33 cellular contexts compared by ENCODE assay signal in the genomic region with DNA sequence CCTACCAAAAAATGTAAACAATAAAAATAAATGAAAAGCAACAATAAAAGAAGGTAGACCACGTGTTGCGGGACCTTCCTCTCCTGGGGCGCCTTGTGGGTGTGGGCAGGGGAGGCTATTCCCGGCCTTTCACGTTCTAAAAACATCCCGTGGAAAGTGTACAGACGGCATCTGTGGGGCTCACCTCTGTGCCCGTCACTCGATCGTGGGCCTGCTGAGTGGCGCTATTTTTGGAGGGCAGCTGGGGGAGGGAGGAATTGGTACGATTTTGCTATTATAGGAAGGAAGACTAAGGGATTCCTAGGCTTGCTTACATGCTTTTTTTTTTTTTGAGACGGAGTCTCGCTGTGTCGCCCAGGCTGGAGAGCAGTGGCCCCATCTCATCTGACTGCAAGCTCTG.
"Had no signal": no experiment of that assay in that cellular context is flagged by ENCODE, and none has a peak within 500 bp of the region (broad histone marks: within the 10 kb centered on the region; RNA-seq: fewer than 3 reads in every experiment).

No MANE protein-coding gene starts in this region.

- H3K36me3 Mint-ChIP-seq: activated naive CD8-positive, alpha-beta T cell treated with anti-CD3 and anti-CD28 coated beads for 36 hours had no signal

- H3K4me3 ChIP-seq: PC-9, SJCRH30, SK-N-MC had no signal

- H3K36me3 ChIP-seq: SJCRH30 had no signal

- H3K9me3 ChIP-seq: SJCRH30 had no signal

- H3K27me3 Mint-ChIP-seq: activated CD4-positive, alpha-beta T cell treated with anti-CD3 and anti-CD28 coated beads, Interleukin-2, amount 10 ng/mL, durations not matched to agents 24 days and 14 days; activated CD8-positive, alpha-beta T cell treated with anti-CD3 and anti-CD28 coated beads for 36 hours; activated naive CD8-positive, alpha-beta T cell treated with anti-CD3 and anti-CD28 coated beads for 36 hours; activated T-helper 17 cell treated with anti-CD3 and anti-CD28 coated beads, Interleukin-2, amount 50 U/mL, for 72 hours had no signal

- ATAC-seq: activated CD8-positive, alpha-beta T cell treated with anti-CD3 and anti-CD28 coated beads for 36 hours; activated T-cell treated with anti-CD3 and anti-CD28 coated beads, Interleukin-2, amount 50 U/mL, for 72 hours; activated T-helper 17 cell treated with anti-CD3 and anti-CD28 coated beads, Interleukin-2, amount 50 U/mL, for 72 hours had no signal

- H2AFZ ChIP-seq: PC-9 had no signal

- H3K27ac ChIP-seq: PC-9, RWPE1, SJCRH30, SK-N-MC had no signal

- H3K27ac Mint-ChIP-seq: activated CD4-positive, alpha-beta T cell treated with anti-CD3 and anti-CD28 coated beads, Interleukin-2, amount 10 ng/mL, durations not matched to agents 24 days and 14 days; activated CD8-positive, alpha-beta T cell treated with anti-CD3 and anti-CD28 coated beads for 36 hours; activated naive CD8-positive, alpha-beta T cell treated with anti-CD3 and anti-CD28 coated beads for 36 hours; activated T-cell treated with anti-CD3 and anti-CD28 coated beads, Interleukin-2, amount 50 U/mL, for 72 hours; activated T-helper 17 cell treated with anti-CD3 and anti-CD28 coated beads, Interleukin-2, amount 50 U/mL, for 72 hours; T-helper 1 cell treated with Interleukin-12 subunit alpha and Interleukin-12 subunit beta and Interleukin-4 antibody, amounts not matched to agents 30 μg/mL and 1 μg/mL, for 36 hours; T-helper 2 cell treated with Interferon-gamma antibody and Interleukin-4, amounts not matched to agents 5 μg/mL and 100 μg/mL, for 36 hours had no signal

- H3K4me3 Mint-ChIP-seq: activated CD4-positive, alpha-beta T cell treated with anti-CD3 and anti-CD28 coated beads, Interleukin-2, amount 10 ng/mL, durations not matched to agents 24 days and 14 days; activated CD8-positive, alpha-beta T cell treated with anti-CD3 and anti-CD28 coated beads for 36 hours; activated naive CD8-positive, alpha-beta T cell treated with anti-CD3 and anti-CD28 coated beads for 36 hours; activated T-cell treated with anti-CD3 and anti-CD28 coated beads, Interleukin-2, amount 50 U/mL, for 72 hours; activated T-helper 17 cell treated with anti-CD3 and anti-CD28 coated beads, Interleukin-2, amount 50 U/mL, for 72 hours; T-helper 1 cell treated with Interleukin-12 subunit alpha and Interleukin-12 subunit beta and Interleukin-4 antibody, amounts not matched to agents 30 μg/mL and 1 μg/mL, for 36 hours; T-helper 2 cell treated with Interferon-gamma antibody and Interleukin-4, amounts not matched to agents 5 μg/mL and 100 μg/mL, for 36 hours had no signal

- H3K27me3 ChIP-seq: SJCRH30 had no signal

- DNase-seq: activated CD4-positive, alpha-beta T cell treated with anti-CD3 and anti-CD28 coated beads, Interleukin-2, amount 10 ng/mL, durations not matched to agents 24 days and 14 days; activated CD4-positive, alpha-beta T cell treated with anti-CD3 and anti-CD28 coated beads, Interleukin-2, amount 50 U/mL, for 4 hours; activated CD8-positive, alpha-beta T cell treated with anti-CD3 and anti-CD28 coated beads for 36 hours; activated effector memory CD4-positive, alpha-beta T cell treated with anti-CD3 and anti-CD28 coated beads, Interleukin-2, amount 50 U/mL, for 16 hours; activated naive CD4-positive, alpha-beta T cell; activated naive CD4-positive, alpha-beta T cell treated with anti-CD3 and anti-CD28 coated beads, Interleukin-2, amount 50 U/mL, for 16 hours; activated naive CD8-positive, alpha-beta T cell treated with anti-CD3 and anti-CD28 coated beads for 36 hours; activated T-cell treated with anti-CD3 and anti-CD28 coated beads, Interleukin-2, amount 50 U/mL, for 1 hour; activated T-cell treated with anti-CD3 and anti-CD28 coated beads, Interleukin-2, amount 50 U/mL, for 72 hours; amniotic stem cell; aorta; caudate nucleus; NCI-H1092 treated with DMSO at 0.1 percent for 48 hours; NCI-H1417; NCI-H146; NCI-H187; NCI-H2029 treated with DMSO at 0.1 percent for 48 hours; NCI-H2107; NCI-H2171; NCI-H510A; NCI-H526; NCI-H748 treated with DMSO at 0.1 percent for 48 hours; NK-92 treated with Interleukin-12 subunit alpha and Interleukin-12 subunit beta, amount 100 ng/mL, for 24 hours; PC-9; SHP77; SJCRH30 had no signal

- H3K4me1 Mint-ChIP-seq: activated CD4-positive, alpha-beta T cell treated with anti-CD3 and anti-CD28 coated beads, Interleukin-2, amount 10 ng/mL, durations not matched to agents 24 days and 14 days; activated naive CD8-positive, alpha-beta T cell treated with anti-CD3 and anti-CD28 coated beads for 36 hours; activated T-helper 17 cell treated with anti-CD3 and anti-CD28 coated beads, Interleukin-2, amount 50 U/mL, for 72 hours had no signal

- H3K9me3 Mint-ChIP-seq: activated CD8-positive, alpha-beta T cell treated with anti-CD3 and anti-CD28 coated beads for 36 hours; activated naive CD8-positive, alpha-beta T cell treated with anti-CD3 and anti-CD28 coated beads for 36 hours; activated T-cell treated with anti-CD3 and anti-CD28 coated beads, Interleukin-2, amount 50 U/mL, for 72 hours; activated T-helper 17 cell treated with anti-CD3 and anti-CD28 coated beads, Interleukin-2, amount 50 U/mL, for 72 hours; T-helper 1 cell treated with Interleukin-12 subunit alpha and Interleukin-12 subunit beta and Interleukin-4 antibody, amounts not matched to agents 30 μg/mL and 1 μg/mL, for 36 hours; T-helper 2 cell treated with Interferon-gamma antibody and Interleukin-4, amounts not matched to agents 5 μg/mL and 100 μg/mL, for 36 hours had no signal

- H3K4me2 ChIP-seq: PC-9 had no signal

- FAIRE-seq: RCC 7860, TTC549 had no signal
